13 cellular contexts compared by ENCODE assay signal in the genomic region with DNA sequence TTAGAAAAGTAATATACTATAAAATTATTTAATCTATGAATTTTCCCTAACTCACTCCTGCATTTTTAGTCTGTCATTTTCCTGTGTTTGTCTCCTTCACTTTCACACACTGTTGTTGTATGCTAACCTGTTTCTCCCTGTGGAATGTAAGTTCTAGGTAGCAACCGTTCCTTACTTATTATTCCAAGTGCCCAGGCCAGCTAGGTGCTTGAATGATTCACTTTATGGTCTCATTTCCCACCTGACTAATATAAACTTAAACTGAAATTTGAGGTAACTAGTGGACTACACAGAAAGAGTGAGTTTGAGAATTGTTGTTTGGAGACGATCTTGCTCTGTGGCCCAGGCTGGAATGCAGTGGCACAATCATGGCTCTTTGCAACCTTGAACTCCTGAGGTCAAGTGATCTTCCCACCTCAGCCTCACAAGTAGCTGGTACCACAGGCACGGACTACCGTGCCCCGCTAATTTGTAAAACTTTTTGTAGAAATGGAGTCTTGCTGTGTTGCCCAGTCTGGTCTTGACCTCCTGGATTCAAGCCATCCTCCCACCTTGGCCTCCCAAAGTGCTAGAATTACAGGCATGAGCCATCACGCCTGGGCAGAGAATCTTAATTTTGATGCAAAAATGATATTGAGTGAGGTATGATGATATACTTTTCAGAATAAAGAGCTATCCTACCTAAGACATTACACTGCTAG. TPM values are rescaled to one million over a fixed set of nuclear protein-coding genes. Genes with fewer than 3 reads are reported as not detected.
A peak's percentile ranks its signal among the peaks of the same experiment; 100 is the strongest.
DNase-seq lines count a peak whose midpoint lies in the region; ATAC-seq, FAIRE-seq and TF ChIP-seq lines count a peak whose summit lies in the region.
"Had no signal": no experiment of that assay in that cellular context is flagged by ENCODE, and none has a peak within 500 bp of the region (broad histone marks: within the 10 kb centered on the region; RNA-seq: fewer than 3 reads in every experiment).

No MANE protein-coding gene starts in this region.

- CTCF ChIA-PET in WTC11 (lab: Charles Lee): no interaction called here

- intact Hi-C loops in kidney (cut with DNase I): no loop called here

- FAIRE-seq in kidney (lab: Jason Lieb, UNC): no peak

- H3K36me3 Mint-ChIP-seq in WTC11: peaks cover 3% of the 10 kb centered on the region; the same call in 1 of the 2 replicates

- ATAC-seq in WTC11: no peak
- no peak for ATAC-seq in HG02870 (IDR thresholded peaks at IDR 0.05; ENCODE audit: unreplicated experiment)

- H3K9me3 Mint-ChIP-seq in WTC11: no peaks in the 10 kb centered on the region

- POLR2A ChIA-PET in WTC11 (lab: Charles Lee): no interaction called here

- H3K9ac ChIP-seq in kidney (ENCODE audit: low read length in 2 of 2) (peak overlapping the region; percentile 5 to 46), skeletal muscle tissue (ENCODE audit: low read depth in 1 of 3, low read length in 3 of 3) (peak overlapping the region; percentile 3 to 93 (median 63))

- peaks cover 18% of the 10 kb centered on the region for H3K4me1 Mint-ChIP-seq in WTC11

- TF ChIP-seq CTCF in WTC11 (IDR thresholded peaks at IDR 0.05) (no peak), kidney (IDR thresholded peaks at IDR 0.05; ENCODE audit: borderline replicate concordance, extremely low read depth, insufficient read depth) (no peak)

- no peaks in the 10 kb centered on the region for H3K27me3 Mint-ChIP-seq in WTC11 (ENCODE audit: low read depth)

- no peaks in the 10 kb centered on the region for H3K9me3 ChIP-seq in kidney (ENCODE audit: control insufficient read depth in 1 of 2, low read length in 2 of 2)
- H3K9me3 ChIP-seq in skeletal muscle tissue (ENCODE audit: control insufficient read depth in 3 of 3, low read length in 3 of 3): no peaks in the 10 kb centered on the region
- H3K9me3 ChIP-seq: esophagus squamous epithelium, tibial nerve had no signal

- H3K36me3 ChIP-seq in kidney (ENCODE audit: control insufficient read depth in 1 of 2, insufficient read depth in 2 of 2, low read length in 2 of 2) (no peaks in the 10 kb centered on the region), skeletal muscle tissue (ENCODE audit: control insufficient read depth in 3 of 3, insufficient read depth in 3 of 3, low read length in 3 of 3) (peaks cover 0 to 3% (median 0%) of the 10 kb centered on the region in 3 donors)

- H3K4me1 ChIP-seq in kidney (ENCODE audit: control insufficient read depth in 1 of 2, insufficient read depth in 1 of 2, low read depth in 1 of 2, low read length in 2 of 2) (peaks cover 10 to 12% of the 10 kb centered on the region in 2 donors), skeletal muscle tissue (ENCODE audit: control insufficient read depth in 3 of 3, insufficient read depth in 3 of 3, low read length in 3 of 3) (peaks cover 10 to 19% (median 15%) of the 10 kb centered on the region in 3 donors)

- DNase-seq in activated CD8-positive, alpha-beta memory T cell treated with anti-CD3 and anti-CD28 coated beads for 24 hours: peak; percentile 33
- DNase-seq in activated CD8-positive, alpha-beta memory T cell treated with anti-CD3 and anti-CD28 coated beads, Interleukin-2, amount 50 U/mL, for 48 hours: no peak
- DNase-seq in WTC11 (ENCODE audit: low spot score) (no peak), kidney (no peak), NCI-H2171 (lab: John Stamatoyannopoulos, UW) (no peak), retina (no peak)
- DNase-seq: esophagus squamous epithelium; NCI-H526 treated with DMSO at 0.1 percent for 48 hours; stimulated activated CD4-positive, alpha-beta T cell treated with anti-CD3 and anti-CD28 coated beads, Interleukin-2, amount 100 ng/mL, for 24 hours; T-helper 9 cell had no signal

- peak overlapping the region; percentile 51 for H3K4me3 Mint-ChIP-seq in WTC11

- H3K27ac ChIP-seq in kidney (ENCODE audit: low read depth in 2 of 2, low read length in 2 of 2) (no peak overlapping the region), skeletal muscle tissue (ENCODE audit: low read depth, low read length) (no peak overlapping the region)

- H3K4me3 ChIP-seq in kidney (ENCODE audit: low read length in 2 of 2) (peak overlapping the region in 1 of 2 donors; percentile 95), skeletal muscle tissue (ENCODE audit: low read length in 3 of 3) (peak overlapping the region; percentile 46 to 97 (median 87))

- H3K27me3 ChIP-seq in skeletal muscle tissue (ENCODE audit: control insufficient read depth in 3 of 3, insufficient read depth in 3 of 3, low read length in 3 of 3): no peaks in the 10 kb centered on the region
- H3K27me3 ChIP-seq: esophagus squamous epithelium, tibial nerve had no signal

- no peak overlapping the region for H3K27ac Mint-ChIP-seq in WTC11

TF ChIP-seq in WTC11, 78 proteins besides CTCF, POLR2A, EP300 and RAD21:
- no peak for TF ChIP-seq RELA (CRISPR knock-in tag; IDR thresholded peaks at IDR 0.05; ENCODE audit: borderline replicate concordance)
- peak; percentile 82 for TF ChIP-seq ZNF121 (CRISPR knock-in tag; IDR thresholded peaks at IDR 0.05)

RNA-seq across cellular contexts. Expression of a gene that starts 1.9 kb away (rescaled TPM):
- total RNA-seq in WTC11 (2021) (19.2 to 19.9 TPM (median 19.4 TPM) in 3 replicates), kidney (28.2 TPM), skeletal muscle tissue (51.7 TPM)
- 7.8 TPM for polyA plus RNA-seq in kidney (ENCODE audit: insufficient read depth, low read depth, low replicate concordance)

RNA-seq across cellular contexts. Expression of a gene that starts 30.0 kb away (rescaled TPM):
- total RNA-seq in WTC11 (2021): 43.7 to 49.6 TPM (median 47.0 TPM) in 3 replicates
- 19.1 TPM for total RNA-seq in kidney
- polyA plus RNA-seq in kidney (ENCODE audit: insufficient read depth, low read depth, low replicate concordance): 12.2 TPM
- 12.0 TPM for total RNA-seq in skeletal muscle tissue
